ENCODE assay signal across 11 cellular contexts in the genomic region with DNA sequence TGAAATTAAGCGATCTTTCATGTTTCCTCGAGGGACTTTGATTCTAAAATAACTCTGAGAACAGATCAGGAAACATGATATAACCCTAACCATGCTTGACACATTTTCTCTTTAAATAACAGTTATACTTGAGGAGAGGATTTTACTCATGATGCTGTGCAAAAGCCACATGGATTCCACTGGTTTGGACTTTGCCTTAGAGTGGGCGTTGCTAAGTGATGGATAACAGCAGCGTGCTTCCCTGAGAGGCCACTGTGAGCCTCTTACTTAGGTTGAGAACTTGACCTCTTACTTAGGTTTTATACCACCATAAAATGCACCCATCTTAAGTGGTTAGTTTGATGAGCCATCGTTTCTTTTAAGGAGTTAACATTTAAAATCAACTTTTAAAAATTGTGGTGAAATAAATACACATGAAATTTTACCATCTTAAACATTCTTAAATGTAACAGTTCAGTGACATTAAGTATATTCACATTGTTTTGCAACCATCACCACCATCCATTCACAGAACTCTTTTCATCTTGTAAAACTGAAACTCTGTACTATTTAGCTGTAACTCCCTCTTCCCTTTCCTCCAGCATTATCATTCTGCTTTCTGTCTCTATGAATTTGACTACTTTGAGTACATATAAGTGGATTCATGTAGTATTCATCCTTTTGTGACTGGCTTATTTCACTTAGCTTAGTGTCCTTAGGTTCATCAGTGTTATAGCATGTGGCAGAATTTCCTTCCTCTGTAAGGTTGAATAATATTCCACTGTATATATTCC. TPM values are rescaled to one million over a fixed set of nuclear protein-coding genes. Genes with fewer than 3 reads are reported as not detected.
DNase-seq lines count a peak whose midpoint lies in the region; ATAC-seq, FAIRE-seq and TF ChIP-seq lines count a peak whose summit lies in the region.
"Had no signal": no experiment of that assay in that cellular context is flagged by ENCODE, and none has a peak within 500 bp of the region (broad histone marks: within the 10 kb centered on the region; RNA-seq: fewer than 3 reads in every experiment).

No MANE protein-coding gene starts in this region.

- H3K27me3 Mint-ChIP-seq in activated CD8-positive, alpha-beta memory T cell treated with anti-CD3 and anti-CD28 coated beads, Interleukin-2, amount 10 ng/mL, durations not matched to agents 7 days and 5 days, result no peaks in the 10 kb centered on the region
- H3K27me3 Mint-ChIP-seq: T-helper 17 cell had no signal

- no peaks in the 10 kb centered on the region for H3K9me2 ChIP-seq in hepatocyte (replicated peaks; ENCODE audit: insufficient read depth)

- FAIRE-seq in kidney (lab: Jason Lieb, UNC), result no peak

- peak overlapping the region; percentile 96 for H3K27ac ChIP-seq in hepatocyte
- peak overlapping the region in 3 of 5 donors; percentile 84 to 85 (median 85) for H3K27ac ChIP-seq in stomach
- no peak overlapping the region for H3K27ac ChIP-seq in upper lobe of right lung
- no peak overlapping the region for H3K27ac ChIP-seq in kidney (ENCODE audit: low read depth in 2 of 2, low read length in 2 of 2)

- H4K20me1 ChIP-seq in hepatocyte (ENCODE audit: insufficient read depth, poor library complexity, severe bottlenecking), result no peaks in the 10 kb centered on the region

- DNase-seq in activated CD8-positive, alpha-beta memory T cell treated with anti-CD3 and anti-CD28 coated beads, Interleukin-2, amount 10 ng/mL, durations not matched to agents 7 days and 5 days, result no peak
- no peak for DNase-seq in activated CD8-positive, alpha-beta memory T cell treated with anti-CD3 and anti-CD28 coated beads for 24 hours
- DNase-seq in MV-4-11 (lab: John Stamatoyannopoulos, UW), result peak; percentile 56
- DNase-seq in hepatocyte (ENCODE audit: low spot score), result peak; percentile 73
- DNase-seq in stomach, result no peak
- DNase-seq in upper lobe of right lung, result no peak
- no peak for DNase-seq in kidney
- DNase-seq: endodermal cell; NK-92 treated with Interleukin-12 subunit alpha and Interleukin-12 subunit beta, amount 100 ng/mL, for 24 hours; T-helper 17 cell had no signal

- CTCF ChIA-PET in activated CD8-positive, alpha-beta memory T cell treated with anti-CD3 and anti-CD28 coated beads, Interleukin-2, amount 10 ng/mL, durations not matched to agents 7 days and 5 days (lab: Charles Lee), result interaction anchor here (1.1 kb wide), 1 partner anchor 52 kb away, joined by 6 read pairs; no protein-coding TSS in a partner anchor

- no peak for TF ChIP-seq POLR2A in stomach (IDR thresholded peaks at IDR 0.05)

- intact Hi-C loops in stomach (cut with DNase I; ENCODE audit: low total_unique reads) (no loop called here), upper lobe of right lung (cut with DNase I) (no loop called here), kidney (cut with DNase I) (no loop called here)

- no peak for TF ChIP-seq CTCF in hepatocyte (IDR thresholded peaks at IDR 0.05; ENCODE audit: poor library complexity)
- TF ChIP-seq CTCF in stomach (IDR thresholded peaks at IDR 0.05), result no peak
- no peak for TF ChIP-seq CTCF in upper lobe of right lung (IDR thresholded peaks at IDR 0.05)
- TF ChIP-seq CTCF in kidney (IDR thresholded peaks at IDR 0.05; ENCODE audit: borderline replicate concordance, extremely low read depth, insufficient read depth), result no peak

- no peak overlapping the region for H3K4me3 Mint-ChIP-seq in activated CD8-positive, alpha-beta memory T cell treated with anti-CD3 and anti-CD28 coated beads, Interleukin-2, amount 10 ng/mL, durations not matched to agents 7 days and 5 days
- H3K4me3 Mint-ChIP-seq: endodermal cell, T-helper 17 cell had no signal

- H2AFZ ChIP-seq in hepatocyte, result no peak overlapping the region

- ATAC-seq in activated CD8-positive, alpha-beta memory T cell treated with anti-CD3 and anti-CD28 coated beads, Interleukin-2, amount 10 ng/mL, durations not matched to agents 7 days and 5 days, result peak; percentile 54
- ATAC-seq in upper lobe of right lung (no peak), GM18870 (IDR thresholded peaks at IDR 0.05; ENCODE audit: unreplicated experiment) (no peak)
- ATAC-seq: T-helper 17 cell had no signal

- no peak overlapping the region for H3K9ac ChIP-seq in kidney (ENCODE audit: low read length in 2 of 2)

- no peaks in the 10 kb centered on the region for H3K9me3 Mint-ChIP-seq in activated CD8-positive, alpha-beta memory T cell treated with anti-CD3 and anti-CD28 coated beads, Interleukin-2, amount 10 ng/mL, durations not matched to agents 7 days and 5 days (ENCODE audit: low read depth)
- H3K9me3 Mint-ChIP-seq: endodermal cell had no signal

- H3K9me3 ChIP-seq in hepatocyte (ENCODE audit: low read depth) (no peaks in the 10 kb centered on the region), stomach (no peaks in the 10 kb centered on the region), upper lobe of right lung (no peaks in the 10 kb centered on the region), kidney (ENCODE audit: control insufficient read depth in 1 of 2, low read length in 2 of 2) (no peaks in the 10 kb centered on the region)

- H3K27ac Mint-ChIP-seq in activated CD8-positive, alpha-beta memory T cell treated with anti-CD3 and anti-CD28 coated beads, Interleukin-2, amount 10 ng/mL, durations not matched to agents 7 days and 5 days, result peak overlapping the region; percentile 74
- H3K27ac Mint-ChIP-seq: endodermal cell, T-helper 17 cell had no signal

- H3K4me2 ChIP-seq in hepatocyte, result peak overlapping the region; percentile 35

- H3K36me3 Mint-ChIP-seq in activated CD8-positive, alpha-beta memory T cell treated with anti-CD3 and anti-CD28 coated beads, Interleukin-2, amount 10 ng/mL, durations not matched to agents 7 days and 5 days, result peaks cover 23% of the 10 kb centered on the region

- H3K36me3 ChIP-seq in hepatocyte (replicated peaks; ENCODE audit: insufficient read depth, low read depth), result peaks cover 2% of the 10 kb centered on the region
- peaks cover 0 to 5% (median 0%) of the 10 kb centered on the region in 4 donors for H3K36me3 ChIP-seq in stomach
- H3K36me3 ChIP-seq in upper lobe of right lung, result no peaks in the 10 kb centered on the region
- H3K36me3 ChIP-seq in kidney (ENCODE audit: control insufficient read depth in 1 of 2, insufficient read depth in 2 of 2, low read length in 2 of 2), result no peaks in the 10 kb centered on the region

- no peak overlapping the region for H3K4me3 ChIP-seq in hepatocyte
- H3K4me3 ChIP-seq in stomach, result no peak overlapping the region
- H3K4me3 ChIP-seq in upper lobe of right lung, result no peak overlapping the region
- H3K4me3 ChIP-seq in kidney (ENCODE audit: low read length in 2 of 2), result no peak overlapping the region

- H3K27me3 ChIP-seq in hepatocyte, result no peaks in the 10 kb centered on the region
- H3K27me3 ChIP-seq in stomach, result no peaks in the 10 kb centered on the region
- H3K27me3 ChIP-seq in upper lobe of right lung, result no peaks in the 10 kb centered on the region

- peaks cover 61% of the 10 kb centered on the region for H3K4me1 ChIP-seq in hepatocyte (ENCODE audit: insufficient read depth)
- peaks cover 45 to 81% (median 68%) of the 10 kb centered on the region in 4 donors for H3K4me1 ChIP-seq in stomach
- peaks cover 46% of the 10 kb centered on the region for H3K4me1 ChIP-seq in upper lobe of right lung
- H3K4me1 ChIP-seq in kidney (ENCODE audit: control insufficient read depth in 1 of 2, insufficient read depth in 1 of 2, low read depth in 1 of 2, low read length in 2 of 2), result peaks cover 13 to 16% of the 10 kb centered on the region in 2 donors

- no peak for TF ChIP-seq EP300 in stomach (IDR thresholded peaks at IDR 0.05)

- peaks cover 46% of the 10 kb centered on the region for H3K4me1 Mint-ChIP-seq in activated CD8-positive, alpha-beta memory T cell treated with anti-CD3 and anti-CD28 coated beads, Interleukin-2, amount 10 ng/mL, durations not matched to agents 7 days and 5 days

- H3K79me2 ChIP-seq in hepatocyte, result peaks cover 71% of the 10 kb centered on the region

- whole genome bisulfite sequencing in hepatocyte (ENCODE audit: low lambda C conversion rate, missing lambda C conversion rate), result 68% methylated on average over 5 of the region's 5 CpGs
- WGBS in stomach, 5 donors, result 64 to 77% (median 71%) methylated on average over 5 of the region's 5 CpGs

RNA-seq across cellular contexts. Expression of gene ANXA4, which starts 22.5 kb away (rescaled TPM):
- total RNA-seq in activated CD8-positive, alpha-beta memory T cell treated with anti-CD3 and anti-CD28 coated beads, Interleukin-2, amount 10 ng/mL, durations not matched to agents 7 days and 5 days, result 10 to 100 TPM; 56.1 to 66.6 TPM
- total RNA-seq in hepatocyte, result 98.8 and 107 TPM in 2 replicates
- 191 and 231 TPM in 2 replicates for polyA plus RNA-seq in hepatocyte
- total RNA-seq in stomach, result 100 to 1,000 TPM in 2 of 5 donors, 10 to 100 TPM in 3; 40.8 to 193 (median 58.4) TPM
- polyA plus RNA-seq in stomach, result 100 to 1,000 TPM in 1 of 3 donors, 10 to 100 TPM in 2; 67.3 to 113 (median 94.3) TPM
- total RNA-seq in upper lobe of right lung, result 181 TPM
- total RNA-seq in kidney, result 287 TPM
- 168 TPM for polyA plus RNA-seq in kidney (ENCODE audit: insufficient read depth, low read depth, low replicate concordance)

Comparison
In these comparisons a context has a peak if more than half of its experiments do, and no peak if none do; other contexts are left out.
1. DNase-seq: peak in MV-4-11 (single experiment) and hepatocyte (single experiment); none in activated CD8-positive, alpha-beta memory T cell treated with anti-CD3 and anti-CD28 coated beads, Interleukin-2, amount 10 ng/mL, durations not matched to agents 7 days and 5 days (single experiment), activated CD8-positive, alpha-beta memory T cell treated with anti-CD3 and anti-CD28 coated beads for 24 hours (single experiment), stomach (single experiment), upper lobe of right lung (single experiment) and kidney (single experiment).
2. H3K27ac ChIP-seq: peak in hepatocyte (single experiment) and stomach (3 of 5); none in upper lobe of right lung (single experiment) and kidney (0 of 2).